1 cellular context compared by ENCODE assay signal in genomic region chr10:47098238-47098637, GRCh38.
TF ChIP-seq lines count a peak whose summit lies in the region.

No MANE protein-coding gene starts in this region.

TF ChIP-seq in K562, 482 proteins besides CTCF, POLR2A, EP300 and RAD21 (continued from another document):
- TF ChIP-seq ZBTB33 (CRISPR knock-in tag; IDR thresholded peaks at IDR 0.05) (no peak), ZNF140 (CRISPR knock-in tag; IDR thresholded peaks at IDR 0.05) (no peak), ATF7 (IDR thresholded peaks at IDR 0.05) (no peak), RBM34 (IDR thresholded peaks at IDR 0.05; ENCODE audit: borderline replicate concordance, insufficient read depth, low read length) (no peak), ZBED1 (IDR thresholded peaks at IDR 0.05) (no peak)
TF ChIP-seq in K562: peak in this region for 1.
